In genomic region chr9:34381323-34381722, GRCh38 we compare ENCODE assay signal across 9 cellular contexts. TPM values are rescaled to one million over a fixed set of nuclear protein-coding genes. Genes with fewer than 3 reads are reported as not detected.
DNase-seq lines count a peak whose midpoint lies in the region; ATAC-seq and TF ChIP-seq lines count a peak whose summit lies in the region.
"Had no signal": no experiment of that assay in that cellular context is flagged by ENCODE, and none has a peak within 500 bp of the region (broad histone marks: within the 10 kb centered on the region; RNA-seq: fewer than 3 reads in every experiment).

No MANE protein-coding gene starts in this region.

- H3K9me3 Mint-ChIP-seq in activated naive CD8-positive, alpha-beta T cell treated with anti-CD3 and anti-CD28 coated beads, Interleukin-2, amount 50 U/mL, for 24 hours, result no peaks in the 10 kb centered on the region

- peaks cover 26% of the 10 kb centered on the region for H3K4me1 Mint-ChIP-seq in activated naive CD8-positive, alpha-beta T cell treated with anti-CD3 and anti-CD28 coated beads, Interleukin-2, amount 50 U/mL, for 24 hours

- CTCF ChIA-PET in GM10248 (lab: Yijun Ruan, JAX), result interaction anchor here (0.8 to 2.4 kb wide), 2 partner anchors 10 to 221 kb away, joined by 3 to 9 read pairs; no protein-coding TSS in a partner anchor

- H3K27ac ChIP-seq in stomach, result peak overlapping the region in 4 of 5 donors; percentile 50 to 78 (median 68)
- H3K27ac ChIP-seq: SJSA1 had no signal

- DNase-seq in activated CD4-positive, alpha-beta T cell treated with anti-CD3 and anti-CD28 coated beads for 48 hours, result peak; percentile 15
- DNase-seq in activated CD4-positive, alpha-beta T cell treated with anti-CD3 and anti-CD28 coated beads for 1 hour, result no peak
- no peak for DNase-seq in activated naive CD8-positive, alpha-beta T cell treated with anti-CD3 and anti-CD28 coated beads, Interleukin-2, amount 50 U/mL, for 24 hours
- DNase-seq in left kidney (ENCODE audit: low read depth, low spot score) (peak; percentile 51), stomach (no peak), GM10248 (ENCODE audit: extremely low spot score) (no peak)

- TF ChIP-seq POLR2A in stomach (IDR thresholded peaks at IDR 0.05), result no peak

- H3K27me3 Mint-ChIP-seq in activated naive CD8-positive, alpha-beta T cell treated with anti-CD3 and anti-CD28 coated beads, Interleukin-2, amount 50 U/mL, for 24 hours, result peaks cover 3% of the 10 kb centered on the region

- peaks cover 33 to 44% (median 39%) of the 10 kb centered on the region in 4 donors for H3K4me1 ChIP-seq in stomach

- H3K4me3 ChIP-seq in stomach, result peak overlapping the region; percentile 53 to 65 (median 60)

- TF ChIP-seq CTCF in stomach (IDR thresholded peaks at IDR 0.05) (no peak), GM10248 (IDR thresholded peaks at IDR 0.05; ENCODE audit: control extremely low read depth, extremely low read depth, low read depth, missing control alignments) (no peak)

- no peaks in the 10 kb centered on the region for H3K9me3 ChIP-seq in stomach
- H3K9me3 ChIP-seq: SJSA1 had no signal

- POLR2A ChIA-PET in GM10248 (lab: Yijun Ruan, JAX), result no interaction called here

- no peaks in the 10 kb centered on the region for H3K36me3 ChIP-seq in stomach
- H3K36me3 ChIP-seq: SJSA1 had no signal

- intact Hi-C loops in stomach (cut with DNase I; ENCODE audit: low total_unique reads), result no loop called here

- H3K27me3 ChIP-seq in stomach, result no peaks in the 10 kb centered on the region
- H3K27me3 ChIP-seq: SJSA1 had no signal

- H3K36me3 Mint-ChIP-seq in activated naive CD8-positive, alpha-beta T cell treated with anti-CD3 and anti-CD28 coated beads, Interleukin-2, amount 50 U/mL, for 24 hours (ENCODE audit: low read depth), result no peaks in the 10 kb centered on the region

- peak overlapping the region; percentile 80 for H3K4me3 Mint-ChIP-seq in activated naive CD8-positive, alpha-beta T cell treated with anti-CD3 and anti-CD28 coated beads, Interleukin-2, amount 50 U/mL, for 24 hours

- ATAC-seq in activated naive CD8-positive, alpha-beta T cell treated with anti-CD3 and anti-CD28 coated beads, Interleukin-2, amount 50 U/mL, for 24 hours, result no peak
- ATAC-seq in GM19455 (IDR thresholded peaks at IDR 0.05; ENCODE audit: unreplicated experiment) (no peak), GM21576 (IDR thresholded peaks at IDR 0.05; ENCODE audit: unreplicated experiment) (no peak)

- 23 to 34% (median 27%) methylated on average over 17 of the region's 17 CpGs for WGBS in stomach, 5 donors

- no peak overlapping the region for H3K27ac Mint-ChIP-seq in activated naive CD8-positive, alpha-beta T cell treated with anti-CD3 and anti-CD28 coated beads, Interleukin-2, amount 50 U/mL, for 24 hours

- no peak for TF ChIP-seq EP300 in stomach (IDR thresholded peaks at IDR 0.05)

RNA-seq across cellular contexts. Expression of gene MYORG, which starts 4.6 kb away (rescaled TPM):
- total RNA-seq in stomach, result 10 to 100 TPM in 4 of 5 donors, 1 to 10 TPM in 1; 9.5 to 31.3 (median 19.6) TPM
- polyA plus RNA-seq in stomach, result 1 to 10 TPM in 2 of 3 donors, under 1 TPM in 1; 0.76 to 9.0 (median 3.9) TPM

RNA-seq across cellular contexts. Expression of gene NUDT2, which starts 52.0 kb away (rescaled TPM):
- total RNA-seq in stomach, result 10 to 100 TPM in 3 of 5 donors, 1 to 10 TPM in 1, under 1 TPM in 1; 0.87 to 46.9 (median 17.0) TPM
- polyA plus RNA-seq in stomach, result 10 to 100 TPM; 22.2 to 73.2 (median 34.5) TPM

RNA-seq across cellular contexts. Expression of gene KIF24, which starts 52.3 kb away (rescaled TPM):
- 1 to 10 TPM in 4 of 5 donors, under 1 TPM in 1; 0.29 to 5.8 (median 3.2) TPM for total RNA-seq in stomach
- polyA plus RNA-seq in stomach, result under 1 TPM; 0.37 to 0.90 (median 0.46) TPM

Comparison
In these comparisons a context has a peak if more than half of its experiments do, and no peak if none do; other contexts are left out.
1. DNase-seq: peak in activated CD4-positive, alpha-beta T cell treated with anti-CD3 and anti-CD28 coated beads for 48 hours (single experiment) and left kidney (single experiment); none in activated CD4-positive, alpha-beta T cell treated with anti-CD3 and anti-CD28 coated beads for 1 hour (single experiment), activated naive CD8-positive, alpha-beta T cell treated with anti-CD3 and anti-CD28 coated beads, Interleukin-2, amount 50 U/mL, for 24 hours (single experiment), stomach (single experiment) and GM10248 (single experiment).